1 cellular context compared by ENCODE assay signal in genomic region chr5:174457141-174457678, GRCh38.
TF ChIP-seq lines count a peak whose summit lies in the region.

No MANE protein-coding gene starts in this region.

TF ChIP-seq in GM23338, 12 proteins besides CTCF, POLR2A, EP300 and RAD21:
- TF ChIP-seq JUNB (IDR thresholded peaks at IDR 0.05; ENCODE audit: unreplicated experiment): no peak
- no peak for TF ChIP-seq ZNF114 (CRISPR knock-in tag; IDR thresholded peaks at IDR 0.05)
- TF ChIP-seq ETS1 (IDR thresholded peaks at IDR 0.05): no peak
- TF ChIP-seq CREB1 (CRISPR knock-in tag; IDR thresholded peaks at IDR 0.05; ENCODE audit: low read depth): no peak
- no peak for TF ChIP-seq POLR2AphosphoS5 (IDR thresholded peaks at IDR 0.05; ENCODE audit: low read depth)
- TF ChIP-seq STAT1 (IDR thresholded peaks at IDR 0.05; ENCODE audit: unreplicated experiment): no peak
- no peak for TF ChIP-seq EZH2phosphoT487 (IDR thresholded peaks at IDR 0.05; ENCODE audit: unreplicated experiment)
- TF ChIP-seq REST (IDR thresholded peaks at IDR 0.05; ENCODE audit: unreplicated experiment): no peak
- no peak for TF ChIP-seq EZH2 (IDR thresholded peaks at IDR 0.05; ENCODE audit: low read depth, unreplicated experiment)
- TF ChIP-seq ZNF331 (CRISPR knock-in tag; IDR thresholded peaks at IDR 0.05; ENCODE audit: low read depth): no peak
- no peak for TF ChIP-seq NANOG (IDR thresholded peaks at IDR 0.05; ENCODE audit: borderline replicate concordance)
- no peak for TF ChIP-seq ZNF462 (CRISPR knock-in tag; IDR thresholded peaks at IDR 0.05)
